Comparison of ENCODE assay signal across 13 cellular contexts in genomic region chr16:11877374-11877773, GRCh38. TPM values are rescaled to one million over a fixed set of nuclear protein-coding genes. Genes with fewer than 3 reads are reported as not detected.
DNase-seq lines count a peak whose midpoint lies in the region; TF ChIP-seq lines count a peak whose summit lies in the region.
"Had no signal": no experiment of that assay in that cellular context is flagged by ENCODE, and none has a peak within 500 bp of the region (broad histone marks: within the 10 kb centered on the region; RNA-seq: fewer than 3 reads in every experiment).

No MANE protein-coding gene starts in this region.

- DNase-seq in AG10803 (ENCODE audit: low read depth) (peak; percentile 27), HCEC 1CT (peak; percentile 15), mammary epithelial cell (peak; percentile 36), fibroblast of pulmonary artery (ENCODE audit: low read depth) (peak; percentile 41), DMS53 (lab: John Stamatoyannopoulos, UW) (no peak), SK-N-SH (no peak), activated gamma-delta T cell treated with Interleukin-2 at 50 U/mL for 16 hours (no peak), BE2C (no peak)
- DNase-seq: CD8-positive, alpha-beta T cell; H9; NCI-H1092; NCI-H1694; PC-9 had no signal

- H3K4me2 ChIP-seq in mammary epithelial cell (ENCODE audit: insufficient read depth, low read depth, low read length) (no peak overlapping the region), SK-N-SH (no peak overlapping the region)
- H3K4me2 ChIP-seq: PC-9 had no signal

- no peak for TF ChIP-seq EP300 in SK-N-SH (IDR thresholded peaks at IDR 0.05; ENCODE audit: borderline replicate concordance in 1 of 2, low read depth in 1 of 2, low read length in 1 of 2)

- in situ Hi-C loops in mammary epithelial cell (cut with MboI; ENCODE audit: low sequenced_read_pairs in 2 of 2), result no loop called here

- no peak overlapping the region for H2AFZ ChIP-seq in mammary epithelial cell (ENCODE audit: low read depth, low read length)
- no peak overlapping the region for H2AFZ ChIP-seq in SK-N-SH (ENCODE audit: low read depth)
- H2AFZ ChIP-seq: PC-9 had no signal

- no TSS peak for BruUV-seq in mammary epithelial cell (replicated peaks; lab: Mats Ljungman, UMichigan)

- POLR2A ChIA-PET in SK-N-SH (lab: Yijun Ruan, JAX), result no interaction called here

- H3K4me1 ChIP-seq in mammary epithelial cell (ENCODE audit: insufficient read depth, low read length) (no peaks in the 10 kb centered on the region), SK-N-SH (ENCODE audit: control insufficient read depth in 1 of 2, insufficient read depth in 2 of 2, low read depth in 1 of 2, low read length in 1 of 2) (no peaks in the 10 kb centered on the region), BE2C (peaks cover 2% of the 10 kb centered on the region; the same call in 1 of the 2 replicates)

- H3K36me3 ChIP-seq in mammary epithelial cell (ENCODE audit: insufficient read depth, low read length) (peaks cover 39% of the 10 kb centered on the region), SK-N-SH (replicated peaks in 1 of 2; ENCODE audit: control insufficient read depth in 1 of 2, insufficient read depth in 2 of 2, low read length in 1 of 2) (peaks cover 57 to 74% of the 10 kb centered on the region in 2 experiments), BE2C (peaks cover 87% of the 10 kb centered on the region)

- H3K27ac ChIP-seq in mammary epithelial cell (ENCODE audit: insufficient read depth, low read depth, low read length), result no peak overlapping the region
- no peak overlapping the region for H3K27ac ChIP-seq in SK-N-SH (ENCODE audit: low read depth in 2 of 2, low read length in 1 of 2)
- H3K27ac ChIP-seq: PC-9 had no signal

- H3K27me3 ChIP-seq in mammary epithelial cell (ENCODE audit: insufficient read depth, low read length) (no peaks in the 10 kb centered on the region), SK-N-SH (ENCODE audit: insufficient read depth) (no peaks in the 10 kb centered on the region), BE2C (no peaks in the 10 kb centered on the region)

- H3K4me3 ChIP-seq in AG10803 (ENCODE audit: low read length), result no peak overlapping the region
- H3K4me3 ChIP-seq in mammary epithelial cell (replicated peaks in 1 of 3; ENCODE audit: insufficient read depth in 1 of 3, low read depth in 2 of 3, low read length in 3 of 3), result no peak overlapping the region
- H3K4me3 ChIP-seq in fibroblast of pulmonary artery (replicated peaks; ENCODE audit: low read depth, low read length), result no peak overlapping the region
- no peak overlapping the region for H3K4me3 ChIP-seq in SK-N-SH (ENCODE audit: low read depth in 2 of 2, low read length in 1 of 2)
- no peak overlapping the region for H3K4me3 ChIP-seq in BE2C (ENCODE audit: low read depth, low read length)
- H3K4me3 ChIP-seq: PC-9 had no signal

- H3K79me2 ChIP-seq in mammary epithelial cell (ENCODE audit: insufficient read depth, low read length) (peaks cover 43% of the 10 kb centered on the region), SK-N-SH (ENCODE audit: insufficient read depth) (peaks cover 57% of the 10 kb centered on the region)

- TF ChIP-seq RAD21 in SK-N-SH (IDR thresholded peaks at IDR 0.05; ENCODE audit: low read length), result no peak

- CTCF ChIA-PET in mammary epithelial cell (lab: Charles Lee; ENCODE audit: low non-redundant PET) (no interaction called here), SK-N-SH (lab: Yijun Ruan, JAX) (no interaction called here)

- no peaks in the 10 kb centered on the region for H3K9me2 ChIP-seq in SK-N-SH

- dilution Hi-C loops in mammary epithelial cell (cut with HindIII; ENCODE audit: low sequenced_read_pairs), result no loop called here

- H3F3A ChIP-seq in SK-N-SH (replicated peaks; ENCODE audit: insufficient read depth), result peaks cover 20% of the 10 kb centered on the region

- TF ChIP-seq CTCF in AG10803 (conservative IDR thresholded peaks at IDR 0.05; ENCODE audit: low read length), result no peak
- no peak for TF ChIP-seq CTCF in mammary epithelial cell (conservative IDR thresholded peaks at IDR 0.05 in 1 of 2, IDR thresholded peaks at IDR 0.05 in 1 of 2; ENCODE audit: extremely low read depth in 1 of 2, insufficient read depth in 1 of 2, low read depth in 1 of 2, low read length in 2 of 2)
- no peak for TF ChIP-seq CTCF in fibroblast of pulmonary artery (IDR thresholded peaks at IDR 0.05; ENCODE audit: low read length, missing control alignments)
- no peak for TF ChIP-seq CTCF in SK-N-SH (IDR thresholded peaks at IDR 0.05)
- TF ChIP-seq CTCF in BE2C (IDR thresholded peaks at IDR 0.05; ENCODE audit: low read depth, low read length), result no peak

- H3K9ac ChIP-seq in mammary epithelial cell (ENCODE audit: insufficient read depth, low read length) (no peak overlapping the region), SK-N-SH (no peak overlapping the region)

- H4K20me1 ChIP-seq in mammary epithelial cell (ENCODE audit: insufficient read depth, low read length) (no peaks in the 10 kb centered on the region), SK-N-SH (ENCODE audit: insufficient read depth) (no peaks in the 10 kb centered on the region)

- intact Hi-C loops in mammary epithelial cell (cut with micrococcal nuclease), result no loop called here

- WGBS in mammary epithelial cell (ENCODE audit: low coverage, missing lambda C conversion rate), result 61% methylated on average over 5 of the region's 5 CpGs
- WGBS in SK-N-SH (ENCODE audit: low lambda C conversion rate), result 88% methylated on average over 5 of the region's 5 CpGs

- H3K9me3 ChIP-seq in mammary epithelial cell (replicated peaks; ENCODE audit: insufficient read depth, low read length), result no peaks in the 10 kb centered on the region
- no peaks in the 10 kb centered on the region for H3K9me3 ChIP-seq in SK-N-SH
- H3K9me3 ChIP-seq in BE2C, result no peaks in the 10 kb centered on the region

TF ChIP-seq in SK-N-SH, 30 proteins besides CTCF, POLR2A, EP300 and RAD21 (continues in another document):
- TF ChIP-seq TAF1 (IDR thresholded peaks at IDR 0.05; ENCODE audit: borderline replicate concordance, low read depth, low read length), result no peak
- no peak for TF ChIP-seq FOSL2 (IDR thresholded peaks at IDR 0.05; ENCODE audit: borderline replicate concordance, low read depth)
- TF ChIP-seq FOXJ3 (CRISPR knock-in tag; IDR thresholded peaks at IDR 0.05), result no peak
- no peak for TF ChIP-seq NFIC (IDR thresholded peaks at IDR 0.05; ENCODE audit: borderline replicate concordance)
- TF ChIP-seq FOXM1 (IDR thresholded peaks at IDR 0.05; ENCODE audit: low read depth), result no peak
- no peak for TF ChIP-seq EZH2phosphoT487 (IDR thresholded peaks at IDR 0.05; ENCODE audit: borderline replicate concordance, low read depth)
- no peak for TF ChIP-seq SIN3A (IDR thresholded peaks at IDR 0.05; ENCODE audit: borderline replicate concordance, low read depth, low read length)
- TF ChIP-seq GATA2 (CRISPR knock-in tag; IDR thresholded peaks at IDR 0.05), result no peak
- no peak for TF ChIP-seq CHD2 (IDR thresholded peaks at IDR 0.05; ENCODE audit: low read length, partially characterized antibody)
- TF ChIP-seq TEAD4 (IDR thresholded peaks at IDR 0.05; ENCODE audit: borderline replicate concordance, insufficient read depth), result no peak
- no peak for TF ChIP-seq REST (IDR thresholded peaks at IDR 0.05; ENCODE audit: low read depth, low read length)
- TF ChIP-seq MEF2A (IDR thresholded peaks at IDR 0.05; ENCODE audit: borderline replicate concordance, low read depth), result no peak

RNA-seq across cellular contexts. Expression of gene RSL1D1, which starts 26.0 kb away (rescaled TPM):
- 100 to 1,000 TPM; 127 to 209 TPM for total RNA-seq in mammary epithelial cell
- polyA plus RNA-seq in mammary epithelial cell (114 TPM), SK-N-SH (2012; rRNA removed) (38.0 and 51.8 TPM in 2 replicates)
- polyA minus RNA-seq in mammary epithelial cell, result 27.8 TPM
- polyA plus RNA-seq in SK-N-SH (2012; cell fraction: cytosol; rRNA removed), result 82.3 and 126 TPM in 2 replicates
- polyA plus RNA-seq in SK-N-SH (2012; cell fraction: nucleus; rRNA removed), result 5.7 and 18.1 TPM in 2 replicates
- 264 TPM for polyA plus RNA-seq in BE2C (2012; ENCODE audit: insufficient read depth, insufficient read length, low read depth)

RNA-seq across cellular contexts. Expression of gene GSPT1, which starts 38.4 kb away (rescaled TPM):
- 100 to 1,000 TPM in 1 of 2 donors, 10 to 100 TPM in 1; 95.7 to 182 TPM for total RNA-seq in mammary epithelial cell
- polyA plus RNA-seq in mammary epithelial cell (95.0 TPM), SK-N-SH (2012; rRNA removed) (41.5 and 45.7 TPM in 2 replicates)
- 286 TPM for polyA minus RNA-seq in mammary epithelial cell
- polyA plus RNA-seq in SK-N-SH (2012; cell fraction: cytosol; rRNA removed), result 58.4 and 75.8 TPM in 2 replicates
- polyA plus RNA-seq in SK-N-SH (2012; cell fraction: nucleus; rRNA removed), result 24.2 and 54.7 TPM in 2 replicates
- polyA plus RNA-seq in BE2C (2012; ENCODE audit: insufficient read depth, insufficient read length, low read depth), result 68.1 TPM

Comparison
In these comparisons a context has a peak if more than half of its experiments do, and no peak if none do; other contexts are left out.
1. DNase-seq: peak in AG10803 (single experiment), HCEC 1CT (single experiment), mammary epithelial cell (single experiment) and fibroblast of pulmonary artery (single experiment); none in DMS53 (single experiment), SK-N-SH (single experiment), activated gamma-delta T cell treated with Interleukin-2 at 50 U/mL for 16 hours (single experiment) and BE2C (single experiment).